In genomic region chrX:39629001-39629400, GRCh38 we compare ENCODE assay signal across 31 cellular contexts.
"Had no signal": no experiment of that assay in that cellular context is flagged by ENCODE, and none has a peak within 500 bp of the region (broad histone marks: within the 10 kb centered on the region; RNA-seq: fewer than 3 reads in every experiment).

No MANE protein-coding gene starts in this region.

- H3K9me3 ChIP-seq: neutrophil, ovary, thoracic aorta, uterus had no signal

- H3K4me3 ChIP-seq: ascending aorta, heart left ventricle, ovary, skin epidermis, thoracic aorta, uterus had no signal

- H3K27ac ChIP-seq: ascending aorta, heart left ventricle, neutrophil, ovary, skin epidermis, thoracic aorta, uterus, WERI-Rb-1 had no signal

- H3K4me1 ChIP-seq: ascending aorta, heart left ventricle, uterus had no signal

- H3K27me3 ChIP-seq: ascending aorta, neutrophil, ovary had no signal

- DNase-seq: activated CD4-positive, alpha-beta T cell treated with anti-CD3 and anti-CD28 coated beads for 48 hours; activated CD4-positive, alpha-beta T cell treated with anti-CD3 and anti-CD28 coated beads, Interleukin-2, amount 50 U/mL, for 48 hours; activated CD8-positive, alpha-beta memory T cell treated with anti-CD3 and anti-CD28 coated beads, Interleukin-2, amount 50 U/mL, for 48 hours; activated gamma-delta T cell; activated naive CD4-positive, alpha-beta T cell treated with anti-CD3 and anti-CD28 coated beads, Interleukin-2, amount 10 ng/mL, durations not matched to agents 7 days and 5 days; activated naive CD8-positive, alpha-beta T cell treated with anti-CD3 and anti-CD28 coated beads, Interleukin-2, amount 10 ng/mL, durations not matched to agents 7 days and 5 days; activated T-cell treated with anti-CD3 and anti-CD28 coated beads, Interleukin-2, amount 50 U/mL, for 24 hours; caudate nucleus; cortex of kidney; effector memory CD8-positive, alpha-beta T cell; heart left ventricle; left cardiac atrium; mammary epithelial cell; naive B cell; nephron progenitor cell; ovary; retina; stimulated activated CD4-positive, alpha-beta T cell treated with anti-CD3 and anti-CD28 coated beads, Interleukin-4, amount 100 ng/mL, for 24 hours; T-helper 9 cell; trophoblast cell; uterus; WERI-Rb-1 had no signal

- ATAC-seq: activated CD4-positive, CD25-positive, alpha-beta regulatory T cell treated with anti-CD3 and anti-CD28 coated beads, Interleukin-2, amount 50 U/mL, for 24 hours; effector memory CD8-positive, alpha-beta T cell; heart left ventricle; left cardiac atrium; sciatic nerve; stimulated activated effector memory CD8-positive, alpha-beta T cell treated with anti-CD3 and anti-CD28 coated beads, Interleukin-12 subunit alpha, Interleukin-12 subunit beta, amount 100 ng/mL, for 72 hours had no signal

- FAIRE-seq: endothelial cell of umbilical vein, TTC549 had no signal

- H3K36me3 ChIP-seq: ascending aorta, heart left ventricle, neutrophil, ovary, thoracic aorta, uterus, WERI-Rb-1 had no signal
